ENCODE assay signal across 1 cellular context in genomic region chr12:105294886-105295479, GRCh38.
TF ChIP-seq lines count a peak whose summit lies in the region.

No MANE protein-coding gene starts in this region.

TF ChIP-seq in SK-N-SH treated with all-trans-retinoic acid at 6 μM for 48 hours, 23 proteins besides CTCF, POLR2A, EP300 and RAD21 (continued from another document):
- TF ChIP-seq ZFP30 (CRISPR knock-in tag; IDR thresholded peaks at IDR 0.05) (no peak), ZNF8 (CRISPR knock-in tag; IDR thresholded peaks at IDR 0.05) (no peak), TCF4 (CRISPR knock-in tag; IDR thresholded peaks at IDR 0.05; ENCODE audit: borderline replicate concordance) (no peak), ARNTL (CRISPR knock-in tag; IDR thresholded peaks at IDR 0.05; ENCODE audit: borderline replicate concordance, low read depth) (no peak), OSR1 (CRISPR knock-in tag; IDR thresholded peaks at IDR 0.05) (no peak), BACH2 (CRISPR knock-in tag; IDR thresholded peaks at IDR 0.05; ENCODE audit: borderline replicate concordance) (no peak), SNAI2 (CRISPR knock-in tag; IDR thresholded peaks at IDR 0.05) (no peak)
